In the genomic region with DNA sequence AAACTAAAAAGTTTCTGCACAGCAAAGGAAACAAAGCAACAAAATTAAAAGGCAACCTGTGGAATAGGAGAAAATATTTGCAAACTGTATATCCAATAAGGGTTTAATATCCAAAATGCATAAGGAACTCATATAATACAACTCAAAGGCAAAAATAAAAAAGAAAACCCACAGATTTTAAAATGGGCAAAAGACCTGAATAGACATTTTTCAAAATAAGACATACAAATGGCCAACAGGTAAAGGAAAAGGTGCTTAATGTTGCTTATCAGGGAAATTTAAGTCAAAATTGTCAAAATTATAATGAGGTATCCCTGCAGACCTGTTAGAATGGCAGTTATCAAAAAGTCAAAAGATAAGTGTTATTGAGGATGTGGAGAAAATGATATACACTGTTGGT, we compare ENCODE assay signal across 23 cellular contexts.
DNase-seq lines count a peak whose midpoint lies in the region; ATAC-seq, FAIRE-seq and TF ChIP-seq lines count a peak whose summit lies in the region.
"Had no signal": no experiment of that assay in that cellular context is flagged by ENCODE, and none has a peak within 500 bp of the region (broad histone marks: within the 10 kb centered on the region; RNA-seq: fewer than 3 reads in every experiment).

No MANE protein-coding gene starts in this region.

- peaks cover 22% of the 10 kb centered on the region for H3K4me1 Mint-ChIP-seq in activated naive CD4-positive, alpha-beta T cell treated with anti-CD3 and anti-CD28 coated beads, Interleukin-2, amount 50 U/mL, for 24 hours
- peaks cover 15% of the 10 kb centered on the region for H3K4me1 Mint-ChIP-seq in activated T-helper 17 cell treated with anti-CD3 and anti-CD28 coated beads, Interleukin-2, amount 50 U/mL, for 72 hours
- H3K4me1 Mint-ChIP-seq in endodermal cell: peaks cover 10% of the 10 kb centered on the region

- no peak for DNase-seq in activated naive CD4-positive, alpha-beta T cell (lab: John Stamatoyannopoulos, UW)
- no peak for DNase-seq in A549 (ENCODE audit: low read depth in 1 of 2, low spot score in 1 of 2)
- no peak for DNase-seq in H54 (ENCODE audit: insufficient read length, low spot score)
- no peak for DNase-seq in endodermal cell
- no peak for DNase-seq in GM10266 (ENCODE audit: extremely low spot score)
- DNase-seq: CD4-positive, CD25-positive, alpha-beta regulatory T cell; CD8-positive, alpha-beta T cell; DMS 273 treated with DMSO at 0.1 percent for 48 hours; DMS79; EL; GDM1; GOT3; H7; HCEC 1CT had no signal

- no peaks in the 10 kb centered on the region for H3K27me3 ChIP-seq in endodermal cell (ENCODE audit: control insufficient read depth, insufficient read depth, low read length, poor library complexity, severe bottlenecking)
- H3K27me3 ChIP-seq: BLaER1 had no signal

- H3K27me3 Mint-ChIP-seq in activated naive CD4-positive, alpha-beta T cell treated with anti-CD3 and anti-CD28 coated beads, Interleukin-2, amount 50 U/mL, for 24 hours: no peaks in the 10 kb centered on the region
- no peaks in the 10 kb centered on the region for H3K27me3 Mint-ChIP-seq in activated T-helper 17 cell treated with anti-CD3 and anti-CD28 coated beads, Interleukin-2, amount 50 U/mL, for 72 hours
- H3K27me3 Mint-ChIP-seq in endodermal cell (ENCODE audit: insufficient read depth): no peaks in the 10 kb centered on the region
- H3K27me3 Mint-ChIP-seq: B cell; CD4-positive, CD25-positive, alpha-beta regulatory T cell had no signal

- H3K9me3 ChIP-seq in A549 (peaks cover 15% of the 10 kb centered on the region; the same call in 2 of the 3 replicates), endodermal cell (ENCODE audit: control insufficient read depth, low read length) (no peaks in the 10 kb centered on the region)

- H3K36me3 Mint-ChIP-seq in activated naive CD4-positive, alpha-beta T cell treated with anti-CD3 and anti-CD28 coated beads, Interleukin-2, amount 50 U/mL, for 24 hours: peaks cover 42% of the 10 kb centered on the region
- H3K36me3 Mint-ChIP-seq in activated T-helper 17 cell treated with anti-CD3 and anti-CD28 coated beads, Interleukin-2, amount 50 U/mL, for 72 hours (ENCODE audit: low read depth): peaks cover 46% of the 10 kb centered on the region
- H3K36me3 Mint-ChIP-seq in endodermal cell (ENCODE audit: low read depth): no peaks in the 10 kb centered on the region

- no peak for ATAC-seq in A549
- ATAC-seq in activated T-helper 17 cell treated with anti-CD3 and anti-CD28 coated beads, Interleukin-2, amount 50 U/mL, for 72 hours (replicated peaks): no peak
- ATAC-seq in GM21447 (IDR thresholded peaks at IDR 0.05; ENCODE audit: unreplicated experiment): no peak
- ATAC-seq: CD8-positive, alpha-beta T cell had no signal

- CTCF ChIA-PET in A549 (lab: Yijun Ruan, JAX): interaction anchor here (0.7 kb wide), 1 partner anchor 13 kb away, joined by 3 read pairs; no protein-coding TSS in a partner anchor

- TF ChIP-seq POLR2A in A549 (IDR thresholded peaks at IDR 0.05; ENCODE audit: low read length): no peak
- no peak for TF ChIP-seq POLR2A in H54 (IDR thresholded peaks at IDR 0.05; ENCODE audit: low read depth, low read length)

- no peak overlapping the region for H3K9ac ChIP-seq in endodermal cell (ENCODE audit: extremely low read depth, low read length, poor library complexity, severe bottlenecking)
- H3K9ac ChIP-seq: BLaER1 had no signal

- TF ChIP-seq CTCF in A549 (IDR thresholded peaks at IDR 0.05) (no peak), endodermal cell (conservative IDR thresholded peaks at IDR 0.05) (no peak), GM10266 (IDR thresholded peaks at IDR 0.05; ENCODE audit: control insufficient read depth, insufficient read depth, low read depth, missing control alignments) (no peak)

- H3K4me1 ChIP-seq in A549: peaks cover 18% of the 10 kb centered on the region
- no peaks in the 10 kb centered on the region for H3K4me1 ChIP-seq in endodermal cell (ENCODE audit: control insufficient read depth, insufficient read depth, low read length)

- H3K27ac ChIP-seq in A549: no peak overlapping the region
- no peak overlapping the region for H3K27ac ChIP-seq in endodermal cell (ENCODE audit: low read depth, low read length)
- H3K27ac ChIP-seq: BLaER1, C4-2B had no signal

- H3K9me3 Mint-ChIP-seq in activated naive CD4-positive, alpha-beta T cell treated with anti-CD3 and anti-CD28 coated beads, Interleukin-2, amount 50 U/mL, for 24 hours: no peaks in the 10 kb centered on the region
- H3K9me3 Mint-ChIP-seq in activated T-helper 17 cell treated with anti-CD3 and anti-CD28 coated beads, Interleukin-2, amount 50 U/mL, for 72 hours: peaks cover 4% of the 10 kb centered on the region
- H3K9me3 Mint-ChIP-seq in endodermal cell: no peaks in the 10 kb centered on the region

- no peak overlapping the region for H3K4me3 Mint-ChIP-seq in activated naive CD4-positive, alpha-beta T cell treated with anti-CD3 and anti-CD28 coated beads, Interleukin-2, amount 50 U/mL, for 24 hours
- H3K4me3 Mint-ChIP-seq in activated T-helper 17 cell treated with anti-CD3 and anti-CD28 coated beads, Interleukin-2, amount 50 U/mL, for 72 hours: no peak overlapping the region
- no peak overlapping the region for H3K4me3 Mint-ChIP-seq in endodermal cell
- H3K4me3 Mint-ChIP-seq: B cell; CD4-positive, CD25-positive, alpha-beta regulatory T cell; CD8-positive, alpha-beta T cell had no signal

- no peak for TF ChIP-seq RAD21 in A549 (conservative IDR thresholded peaks at IDR 0.05 in 1 of 2, IDR thresholded peaks at IDR 0.05 in 1 of 2)

- H3K4me2 ChIP-seq in A549: no peak overlapping the region
- H3K4me2 ChIP-seq: BLaER1 had no signal

- TF ChIP-seq EP300 in A549 (IDR thresholded peaks at IDR 0.05): no peak

- no peaks in the 10 kb centered on the region for H3K36me3 ChIP-seq in endodermal cell (ENCODE audit: control insufficient read depth, insufficient read depth, low read length)

- POLR2A ChIA-PET in A549 (lab: Yijun Ruan, JAX): no interaction called here

- no peak for FAIRE-seq in A549 (lab: Jason Lieb, UNC)
- FAIRE-seq in H54 (lab: Jason Lieb, UNC): peak; percentile 62
- FAIRE-seq: D721Med, GM12891, GM18507 had no signal

- H3K4me3 ChIP-seq in A549 (no peak overlapping the region), endodermal cell (ENCODE audit: low read length) (no peak overlapping the region)
- H3K4me3 ChIP-seq: BLaER1 had no signal

- peak overlapping the region; percentile 30 for H3K27ac Mint-ChIP-seq in activated naive CD4-positive, alpha-beta T cell treated with anti-CD3 and anti-CD28 coated beads, Interleukin-2, amount 50 U/mL, for 24 hours
- H3K27ac Mint-ChIP-seq in activated T-helper 17 cell treated with anti-CD3 and anti-CD28 coated beads, Interleukin-2, amount 50 U/mL, for 72 hours: peak overlapping the region; percentile 59
- no peak overlapping the region for H3K27ac Mint-ChIP-seq in endodermal cell
- H3K27ac Mint-ChIP-seq: B cell; CD8-positive, alpha-beta T cell had no signal

TF ChIP-seq in A549, 52 proteins besides CTCF, POLR2A, EP300 and RAD21:
- TF ChIP-seq POLR2AphosphoS2 (conservative IDR thresholded peaks at IDR 0.05; ENCODE audit: low read length) (no peak), MAFK (IDR thresholded peaks at IDR 0.05; ENCODE audit: partially characterized antibody) (peak; percentile 55), FOXS1 (CRISPR knock-in tag; IDR thresholded peaks at IDR 0.05) (no peak)
- TF ChIP-seq, protein P1, sequence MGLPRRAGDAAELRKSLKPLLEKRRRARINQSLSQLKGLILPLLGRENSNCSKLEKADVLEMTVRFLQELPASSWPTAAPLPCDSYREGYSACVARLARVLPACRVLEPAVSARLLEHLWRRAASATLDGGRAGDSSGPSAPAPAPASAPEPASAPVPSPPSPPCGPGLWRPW (IDR thresholded peaks at IDR 0.05): no peak
